ENCODE assay signal across 8 cellular contexts in genomic region chr14:49867831-49868719, GRCh38. TPM values are rescaled to one million over a fixed set of nuclear protein-coding genes. Genes with fewer than 3 reads are reported as not detected.
DNase-seq lines count a peak whose midpoint lies in the region; ATAC-seq and TF ChIP-seq lines count a peak whose summit lies in the region.

No MANE protein-coding gene starts in this region.

- DNase-seq in Daoy (ENCODE audit: low read depth) (peak; percentile 98), GM23338 (ENCODE audit: low spot score) (peak; percentile 94), Karpas-422 (peak; percentile 99), Peyer's patch (peak; percentile 98 to 99 (median 99)), activated T-helper 1 cell treated with Interleukin-2 at 50 U/mL for 16 hours (ENCODE audit: low read depth) (peak; percentile 97), fibroblast of gingiva (ENCODE audit: low read depth) (peak; percentile 96)
- peak; percentile 87 to 97 (median 93) for DNase-seq in naive thymus-derived CD4-positive, alpha-beta T cell
- peak; percentile 81 to 96 for DNase-seq in stimulated activated effector memory CD8-positive, alpha-beta T cell treated with anti-CD3 and anti-CD28 coated beads, Interleukin-12 subunit alpha, Interleukin-12 subunit beta, amount 100 ng/mL, for 72 hours (ENCODE audit: low spot score in 2 of 2)

- H3K4me2 ChIP-seq in GM23338 = peak overlapping the region; percentile 94
- peak overlapping the region; percentile 98 for H3K4me2 ChIP-seq in Karpas-422 (ENCODE audit: low read depth, low read length, poor library complexity, severe bottlenecking)

- H3K9me3 ChIP-seq in Karpas-422 (ENCODE audit: low read length) (no peaks in the 10 kb centered on the region), Peyer's patch (no peaks in the 10 kb centered on the region)
- no peaks in the 10 kb centered on the region for H3K9me3 ChIP-seq in naive thymus-derived CD4-positive, alpha-beta T cell (ENCODE audit: control insufficient read depth in 2 of 3, low read length in 3 of 3)

- H3K4me1 ChIP-seq in GM23338 (ENCODE audit: insufficient read depth) = peaks cover 8% of the 10 kb centered on the region; the same call in 1 of the 2 replicates
- peaks cover 42% of the 10 kb centered on the region for H3K4me1 ChIP-seq in Karpas-422 (ENCODE audit: low read length)
- H3K4me1 ChIP-seq in Peyer's patch = peaks cover 0 to 15% (median 3%) of the 10 kb centered on the region in 4 donors
- peaks cover 31 to 35% of the 10 kb centered on the region in 2 donors for H3K4me1 ChIP-seq in naive thymus-derived CD4-positive, alpha-beta T cell (ENCODE audit: control insufficient read depth in 2 of 2, insufficient read depth in 2 of 2, low read length in 2 of 2)

- H3K4me3 ChIP-seq in GM23338 (peak overlapping the region; percentile 70), Karpas-422 (ENCODE audit: low read length) (peak overlapping the region; percentile 73), Peyer's patch (peak overlapping the region; percentile 38 to 76 (median 51))
- peak overlapping the region; percentile 75 for H3K4me3 ChIP-seq in naive thymus-derived CD4-positive, alpha-beta T cell (ENCODE audit: low read length)

- H3K9me2 ChIP-seq in GM23338 (ENCODE audit: insufficient read depth) = no peaks in the 10 kb centered on the region
- H3K9me2 ChIP-seq in Karpas-422 (replicated peaks; ENCODE audit: insufficient read depth, low read length) = no peaks in the 10 kb centered on the region

- H3K27me3 ChIP-seq in GM23338 (ENCODE audit: insufficient read depth) (no peaks in the 10 kb centered on the region), Karpas-422 (ENCODE audit: low read length) (no peaks in the 10 kb centered on the region), Peyer's patch (no peaks in the 10 kb centered on the region)
- H3K27me3 ChIP-seq in naive thymus-derived CD4-positive, alpha-beta T cell (ENCODE audit: control insufficient read depth in 2 of 2, insufficient read depth in 2 of 2, low read length in 2 of 2) = no peaks in the 10 kb centered on the region

- H3K27ac ChIP-seq in GM23338 (ENCODE audit: low read depth) (peak overlapping the region; percentile 90), Karpas-422 (ENCODE audit: low read length) (peak overlapping the region; percentile 91), Peyer's patch (peak overlapping the region; percentile 82 to 98 (median 90))
- peak overlapping the region; percentile 91 for H3K27ac ChIP-seq in naive thymus-derived CD4-positive, alpha-beta T cell (ENCODE audit: low read depth, low read length)

- POLR2A ChIA-PET in naive thymus-derived CD4-positive, alpha-beta T cell (lab: Charles Lee) = interaction anchor here (0.6 to 12.6 kb wide), 34 partner anchors 14 to 959 kb away, joined by 3 to 328 read pairs (median 5); partner anchors contain the start of genes ARF6, DNAAF2, KLHDC2 and NEMF

- TF ChIP-seq POLR2A in Peyer's patch (IDR thresholded peaks at IDR 0.05) = peak; percentile 83 to 93

- no peaks in the 10 kb centered on the region; the same call in 2 of the 3 replicates for H3K36me3 Mint-ChIP-seq in GM23338 (ENCODE audit: low read depth)
- H3K36me3 Mint-ChIP-seq in naive thymus-derived CD4-positive, alpha-beta T cell = peaks cover 0 to 2% (median 0%) of the 10 kb centered on the region in 5 donors
- H3K36me3 Mint-ChIP-seq in stimulated activated effector memory CD8-positive, alpha-beta T cell treated with anti-CD3 and anti-CD28 coated beads, Interleukin-12 subunit alpha, Interleukin-12 subunit beta, amount 100 ng/mL, for 72 hours = peaks cover 23% of the 10 kb centered on the region

- peaks cover 9% of the 10 kb centered on the region for H3K27me3 Mint-ChIP-seq in GM23338 (ENCODE audit: insufficient read depth, low read depth, poor library complexity)
- H3K27me3 Mint-ChIP-seq in naive thymus-derived CD4-positive, alpha-beta T cell = no peaks in the 10 kb centered on the region

- peak; percentile 91 for ATAC-seq in GM23338
- peak; percentile 96 for ATAC-seq in naive thymus-derived CD4-positive, alpha-beta T cell
- ATAC-seq in stimulated activated effector memory CD8-positive, alpha-beta T cell treated with anti-CD3 and anti-CD28 coated beads, Interleukin-12 subunit alpha, Interleukin-12 subunit beta, amount 100 ng/mL, for 72 hours = peak; percentile 95

- H3K4me1 Mint-ChIP-seq in GM23338 = peaks cover 3% of the 10 kb centered on the region; the same call in 2 of the 3 replicates
- H3K4me1 Mint-ChIP-seq in naive thymus-derived CD4-positive, alpha-beta T cell = peaks cover 9 to 31% (median 17%) of the 10 kb centered on the region in 7 donors
- H3K4me1 Mint-ChIP-seq in stimulated activated effector memory CD8-positive, alpha-beta T cell treated with anti-CD3 and anti-CD28 coated beads, Interleukin-12 subunit alpha, Interleukin-12 subunit beta, amount 100 ng/mL, for 72 hours = peaks cover 41% of the 10 kb centered on the region

- H3K79me2 ChIP-seq in GM23338 (replicated peaks; ENCODE audit: insufficient read depth) (no peaks in the 10 kb centered on the region), Karpas-422 (ENCODE audit: low read length) (peaks cover 16% of the 10 kb centered on the region)

- CTCF ChIA-PET in naive thymus-derived CD4-positive, alpha-beta T cell (lab: Charles Lee) = interaction anchor here (0.6 to 2.8 kb wide), 16 partner anchors 10 to 238 kb away, joined by 3 to 11 read pairs (median 4); partner anchors contain the start of gene NEMF

- H3K9me3 Mint-ChIP-seq in GM23338 = no peaks in the 10 kb centered on the region
- H3K9me3 Mint-ChIP-seq in naive thymus-derived CD4-positive, alpha-beta T cell = peaks cover 0 to 4% (median 0%) of the 10 kb centered on the region in 11 donors
- H3K9me3 Mint-ChIP-seq in stimulated activated effector memory CD8-positive, alpha-beta T cell treated with anti-CD3 and anti-CD28 coated beads, Interleukin-12 subunit alpha, Interleukin-12 subunit beta, amount 100 ng/mL, for 72 hours = no peaks in the 10 kb centered on the region

- H2AFZ ChIP-seq in GM23338 (peak overlapping the region; percentile 99), Karpas-422 (ENCODE audit: low read length) (peak overlapping the region; percentile 89)

- peak overlapping the region; percentile 89 for H3K4me3 Mint-ChIP-seq in GM23338
- peak overlapping the region; percentile 79 to 95 (median 90) for H3K4me3 Mint-ChIP-seq in naive thymus-derived CD4-positive, alpha-beta T cell
- peak overlapping the region; percentile 93 for H3K4me3 Mint-ChIP-seq in stimulated activated effector memory CD8-positive, alpha-beta T cell treated with anti-CD3 and anti-CD28 coated beads, Interleukin-12 subunit alpha, Interleukin-12 subunit beta, amount 100 ng/mL, for 72 hours

- intact Hi-C loops in naive thymus-derived CD4-positive, alpha-beta T cell (cut with micrococcal nuclease) = loop anchor here (1.0 to 10.0 kb wide), 10 partner anchors 11 to 967 kb away; partner anchors contain the start of genes VCPKMT (in 2 of the 2), DMAC2L (in 1 of the 2), L2HGDH (in 1 of the 2) and NIN (in 1 of the 2)

- no peaks in the 10 kb centered on the region for H3F3A ChIP-seq in GM23338 (replicated peaks; ENCODE audit: low read depth)

- TF ChIP-seq CTCF in GM23338 (conservative IDR thresholded peaks at IDR 0.05; ENCODE audit: low read depth in 2 of 2) = no peak
- TF ChIP-seq CTCF in Peyer's patch (IDR thresholded peaks at IDR 0.05) = no peak

- peak overlapping the region; percentile 71 for H3K9ac ChIP-seq in Karpas-422 (ENCODE audit: low read length)

- H3K27ac Mint-ChIP-seq in GM23338 = peak overlapping the region; percentile 96
- H3K27ac Mint-ChIP-seq in naive thymus-derived CD4-positive, alpha-beta T cell = peak overlapping the region; percentile 93 to 99 (median 97)
- H3K27ac Mint-ChIP-seq in stimulated activated effector memory CD8-positive, alpha-beta T cell treated with anti-CD3 and anti-CD28 coated beads, Interleukin-12 subunit alpha, Interleukin-12 subunit beta, amount 100 ng/mL, for 72 hours = peak overlapping the region; percentile 97

- H4K20me1 ChIP-seq in GM23338 (replicated peaks; ENCODE audit: insufficient read depth) = no peaks in the 10 kb centered on the region
- H4K20me1 ChIP-seq in Karpas-422 (ENCODE audit: insufficient read depth, low read depth, low read length) = no peaks in the 10 kb centered on the region

- H3K36me3 ChIP-seq in GM23338 (ENCODE audit: insufficient read depth) (no peaks in the 10 kb centered on the region), Karpas-422 (ENCODE audit: insufficient read depth, low read length) (no peaks in the 10 kb centered on the region), Peyer's patch (no peaks in the 10 kb centered on the region)
- H3K36me3 ChIP-seq in naive thymus-derived CD4-positive, alpha-beta T cell (ENCODE audit: control insufficient read depth in 2 of 3, insufficient read depth in 3 of 3, low read length in 3 of 3) = no peaks in the 10 kb centered on the region

TF ChIP-seq in GM23338, 12 proteins besides CTCF, POLR2A, EP300 and RAD21:
- TF ChIP-seq JUNB (IDR thresholded peaks at IDR 0.05; ENCODE audit: unreplicated experiment) (no peak), EZH2 (IDR thresholded peaks at IDR 0.05; ENCODE audit: low read depth, unreplicated experiment) (no peak), POLR2AphosphoS5 (IDR thresholded peaks at IDR 0.05; ENCODE audit: low read depth) (peak; percentile 76)
TF ChIP-seq in GM23338: peak in this region for 1.

RNA-seq across cellular contexts. Expression of gene NEMF, which starts 15.5 kb away (rescaled TPM):
- total RNA-seq in Daoy (2014; rRNA removed; shearing (Covaris generic)) = 68.1 and 69.6 TPM in 2 replicates
- total RNA-seq in GM23338 (2014; rRNA removed; shearing (Covaris generic)) = 54.7 and 58.4 TPM in 2 replicates
- 73.8 and 88.1 TPM in 2 replicates for polyA plus RNA-seq in GM23338 (2016; fragmentation: Nextera tagmentation; extraction: Ambion mirVana)
- total RNA-seq in Karpas-422 (2014; rRNA removed; shearing (Covaris generic); ENCODE audit: low replicate concordance) = 66.7 and 160 TPM in 2 replicates
- 100 to 1,000 TPM; 114 to 413 (median 145) TPM for total RNA-seq in Peyer's patch
- total RNA-seq in naive thymus-derived CD4-positive, alpha-beta T cell = 100 to 1,000 TPM in 4 of 5 experiments, 10 to 100 TPM in 1; 88.6 to 127 (median 105) TPM
- polyA plus RNA-seq in naive thymus-derived CD4-positive, alpha-beta T cell = 10 to 100 TPM; 36.8 to 42.8 TPM

RNA-seq across cellular contexts. Expression of gene ARF6, which starts 24.8 kb away (rescaled TPM):
- total RNA-seq in Daoy (2014; rRNA removed; shearing (Covaris generic)) = 53.5 and 63.9 TPM in 2 replicates
- total RNA-seq in GM23338 (2014; rRNA removed; shearing (Covaris generic)) = 60.1 and 73.1 TPM in 2 replicates
- polyA plus RNA-seq in GM23338 (2016; fragmentation: Nextera tagmentation; extraction: Ambion mirVana) = 42.5 and 47.8 TPM in 2 replicates
- 55.0 and 58.9 TPM in 2 replicates for total RNA-seq in Karpas-422 (2014; rRNA removed; shearing (Covaris generic); ENCODE audit: low replicate concordance)
- total RNA-seq in Peyer's patch = 10 to 100 TPM; 47.0 to 92.5 (median 68.5) TPM
- total RNA-seq in naive thymus-derived CD4-positive, alpha-beta T cell = 100 to 1,000 TPM in 1 of 5 experiments, 10 to 100 TPM in 4; 61.9 to 173 (median 77.6) TPM
- 100 to 1,000 TPM in 1 of 2 donors, 10 to 100 TPM in 1; 90.6 to 105 TPM for polyA plus RNA-seq in naive thymus-derived CD4-positive, alpha-beta T cell

Comparison
In these comparisons a context has a peak if more than half of its experiments do, and no peak if none do; other contexts are left out.
1. Peak in every context shown above with its lines: DNase-seq, ATAC-seq, H3K4me3 ChIP-seq and H3K27ac ChIP-seq.